In genomic region chr4:153344131-153345010, GRCh38 we compare ENCODE assay signal across 8 cellular contexts. TPM values are rescaled to one million over a fixed set of nuclear protein-coding genes. Genes with fewer than 3 reads are reported as not detected.
A peak's percentile ranks its signal among the peaks of the same experiment; 100 is the strongest.
DNase-seq lines count a peak whose midpoint lies in the region; ATAC-seq, FAIRE-seq and TF ChIP-seq lines count a peak whose summit lies in the region.

MND1 (plus strand) TSS chr4:153344688; CDS start chr4:153344738, 50 bp downstream.

- BruUV-seq in Calu3 (replicated peaks; lab: Mats Ljungman, UMichigan): TSS peak; percentile 42

- H2BK120ac ChIP-seq in H1 (replicated peaks; ENCODE audit: low read depth, low read length) (no peak within 1 kb of the TSS), mesendoderm (ENCODE audit: low read depth, low read length) (no peak within 1 kb of the TSS)

- H2BK5ac ChIP-seq in H1 (ENCODE audit: low read depth, low read length): peak within 1 kb of the TSS; percentile 84; the same call in 1 of the 2 replicates
- peak within 1 kb of the TSS; percentile 85 for H2BK5ac ChIP-seq in mesendoderm (ENCODE audit: low read length)

- H3K23ac ChIP-seq in H1 (ENCODE audit: insufficient read length): no peak within 1 kb of the TSS
- no peak within 1 kb of the TSS for H3K23ac ChIP-seq in mesendoderm (ENCODE audit: low read length)

- H3K56ac ChIP-seq in H1 (replicated peaks; ENCODE audit: insufficient read length, low read depth, low read length) (no peak within 1 kb of the TSS), mesendoderm (ENCODE audit: low read length) (peak within 1 kb of the TSS; percentile 93)

- TF ChIP-seq EP300 in H1 (IDR thresholded peaks at IDR 0.05; ENCODE audit: borderline replicate concordance in 1 of 2, low read depth in 2 of 2, low read length in 2 of 2): peak in 1 of 2 experiments; percentile 48; a peak in 1 of 3 replicates

- H4K91ac ChIP-seq in H1 (replicated peaks; ENCODE audit: insufficient read length, low read length): no peak within 1 kb of the TSS

- H2BK12ac ChIP-seq in H1 (ENCODE audit: low read depth, low read length): peak within 1 kb of the TSS; percentile 56; the same call in 1 of the 2 replicates

- WGBS in H1 (ENCODE audit: extremely low coverage in 1 of 2, insufficient coverage in 1 of 2, insufficient read length in 1 of 2, insufficient replicate concordance in 2 of 2, low coverage in 1 of 2, low lambda C conversion rate in 2 of 2, missing lambda C conversion rate in 1 of 2), 2 experiments: 4% methylated on average over 54 of the region's 86 CpGs; no CpG with 5 or more reads in 1 of the 2 experiments
- no CpG with 5 or more reads among the region's 86 CpGs for WGBS in mesendoderm (ENCODE audit: extremely low coverage, insufficient coverage, low lambda C conversion rate)

- FAIRE-seq in H1 (lab: Jason Lieb, UNC): no peak

- H3K4me2 ChIP-seq in H1 (ENCODE audit: insufficient read depth in 1 of 2, low read depth in 2 of 2, low read length in 2 of 2) (peak within 1 kb of the TSS; percentile 79 to 93), mesendoderm (ENCODE audit: low read length) (peak within 1 kb of the TSS; percentile 80)

- peak; percentile 89 for DNase-seq in Calu3
- DNase-seq in HT1080 (ENCODE audit: low read depth): peak; percentile 84
- DNase-seq in NOMO-1 treated with dmso at 0.1 percent for 144 hours (lab: John Stamatoyannopoulos, UW; ENCODE audit: unreplicated experiment): peak; percentile 77
- peak; percentile 79 to 81 for DNase-seq in activated CD8-positive, alpha-beta memory T cell treated with anti-CD3 and anti-CD28 coated beads for 4 hours (ENCODE audit: low read depth in 2 of 2)
- peak; percentile 72 to 96 for DNase-seq in H1 (ENCODE audit: low read depth in 1 of 2, low spot score in 2 of 2)
- peak; percentile 96 for DNase-seq in mesendoderm
- DNase-seq in stimulated activated CD8-positive, alpha-beta memory T cell treated with anti-CD3 and anti-CD28 coated beads, Interleukin-15, amount 100 ng/mL, for 1 hour (ENCODE audit: low read depth): peak; percentile 83

- peak within 1 kb of the TSS; percentile 75 for H3K4me3 Mint-ChIP-seq in Calu3 (ENCODE audit: low read depth, unreplicated experiment)

- TF ChIP-seq CTCF in Calu3 (IDR thresholded peaks at IDR 0.05; ENCODE audit: unreplicated experiment) (peak; percentile 81), H1 (IDR thresholded peaks at IDR 0.05; ENCODE audit: control extremely low read depth in 1 of 3, insufficient read depth in 1 of 3, low read depth in 1 of 3, low read length in 3 of 3) (peak; percentile 70 to 82 (median 76))

- H2BK15ac ChIP-seq in H1 (ENCODE audit: low read length) (no peak within 1 kb of the TSS), mesendoderm (replicated peaks; ENCODE audit: low read depth) (no peak within 1 kb of the TSS)

- peaks cover 41% of the 10 kb centered on the region for H3K4me1 Mint-ChIP-seq in Calu3 (ENCODE audit: low read depth, unreplicated experiment)

- CTCF ChIA-PET in Calu3 (lab: Charles Lee) (no interaction called here), H1 (lab: Charles Lee; ENCODE audit: partially characterized antibody) (interaction anchor here (0.6 to 1.5 kb wide), 22 partner anchors 8 to 1773 kb away, joined by 3 to 7 read pairs (median 3); no protein-coding TSS in a partner anchor)

- peak within 1 kb of the TSS; percentile 44 for H3K27ac Mint-ChIP-seq in Calu3 (ENCODE audit: unreplicated experiment)

- H3K23me2 ChIP-seq in H1 (ENCODE audit: low read depth, low read length): peaks cover 6% of the 10 kb centered on the region

- no peak within 1 kb of the TSS for H2BK20ac ChIP-seq in H1 (ENCODE audit: low read length)

- H3K18ac ChIP-seq in H1 (ENCODE audit: extremely low read depth, low read length) (peak within 1 kb of the TSS; percentile 93), mesendoderm (ENCODE audit: low read length) (peak within 1 kb of the TSS; percentile 99)

- intact Hi-C loops in Calu3 (cut with micrococcal nuclease; ENCODE audit: unreplicated experiment): loop anchor here (1.0 kb wide), 1 partner anchor 232 kb away; no protein-coding TSS in a partner anchor

- H2AFZ ChIP-seq in H1 (ENCODE audit: low read length): peak within 1 kb of the TSS; percentile 90

- peak; percentile 79 to 83 for TF ChIP-seq RAD21 in H1 (IDR thresholded peaks at IDR 0.05 in 1 of 2, conservative IDR thresholded peaks at IDR 0.05 in 1 of 2; ENCODE audit: low read depth in 2 of 2, low read length in 2 of 2)

- peaks cover 6% of the 10 kb centered on the region; the same call in 1 of the 2 replicates for H3K79me1 ChIP-seq in H1 (ENCODE audit: low read depth, low read length)
- peaks cover 11% of the 10 kb centered on the region for H3K79me1 ChIP-seq in mesendoderm (ENCODE audit: low read length)

- peak within 1 kb of the TSS; percentile 91 for H4K5ac ChIP-seq in H1 (ENCODE audit: insufficient read length, low read depth, low read length)
- H4K5ac ChIP-seq in mesendoderm (ENCODE audit: low read length): no peak within 1 kb of the TSS

- H3K27me3 ChIP-seq in H1 (replicated peaks in 1 of 4; ENCODE audit: control insufficient read depth in 3 of 4, extremely low read depth in 1 of 4, insufficient read depth in 3 of 4, low read length in 3 of 4): no peaks in the 10 kb centered on the region
- H3K27me3 ChIP-seq in mesendoderm (ENCODE audit: insufficient read depth, low read length, poor library complexity): no peaks in the 10 kb centered on the region

- H3K9me3 Mint-ChIP-seq in Calu3 (ENCODE audit: low read depth, unreplicated experiment): no peaks in the 10 kb centered on the region

- POLR2A ChIA-PET in H1 (lab: Charles Lee; ENCODE audit: partially characterized antibody): interaction anchor here (0.7 to 2.4 kb wide), 9 partner anchors 15 to 299 kb away, joined by 3 to 15 read pairs (median 3); partner anchors contain the start of gene TMEM131L

- H4K8ac ChIP-seq in H1 (ENCODE audit: extremely low read depth, insufficient read depth, low read length) (peak within 1 kb of the TSS; percentile 93; the same call in 1 of the 2 replicates), mesendoderm (ENCODE audit: low read depth, low read length) (peak within 1 kb of the TSS; percentile 89)

- H3K4ac ChIP-seq in H1 (replicated peaks; ENCODE audit: insufficient read length, low read depth, low read length): no peak within 1 kb of the TSS
- H3K4ac ChIP-seq in mesendoderm (ENCODE audit: low read depth, low read length): peak within 1 kb of the TSS; percentile 83

- no peaks in the 10 kb centered on the region for H3K27me3 Mint-ChIP-seq in Calu3 (ENCODE audit: unreplicated experiment)

- H3K36me3 Mint-ChIP-seq in Calu3 (ENCODE audit: insufficient read depth, unreplicated experiment): peaks cover 10% of the 10 kb centered on the region

- H3K36me3 ChIP-seq in H1 (ENCODE audit: control insufficient read depth in 2 of 4, insufficient read depth in 4 of 4, low read length in 3 of 4) (peaks cover 0 to 3% (median 0%) of the 10 kb centered on the region in 4 experiments; a peak in 1 of 8 replicates), mesendoderm (ENCODE audit: control insufficient read depth, insufficient read depth, low read length) (no peaks in the 10 kb centered on the region)

- H3K79me2 ChIP-seq in H1 (ENCODE audit: control insufficient read depth in 1 of 2, insufficient read depth in 2 of 2, low read length in 2 of 2): peaks cover 3 to 38% of the 10 kb centered on the region in 2 experiments; a peak in 3 of 4 replicates
- peaks cover 19% of the 10 kb centered on the region for H3K79me2 ChIP-seq in mesendoderm (ENCODE audit: control insufficient read depth, insufficient read depth, low read length)

- H2AK5ac ChIP-seq in H1 (ENCODE audit: low read depth, low read length) (no peak within 1 kb of the TSS), mesendoderm (ENCODE audit: low read length) (no peak within 1 kb of the TSS)

- peak; percentile 73 for ATAC-seq in GM21360 (IDR thresholded peaks at IDR 0.05; ENCODE audit: unreplicated experiment)

- peaks cover 1 to 3% of the 10 kb centered on the region in 2 experiments for H4K20me1 ChIP-seq in H1 (replicated peaks in 1 of 2; ENCODE audit: control insufficient read depth in 1 of 2, insufficient read depth in 2 of 2, low read length in 2 of 2)

- TF ChIP-seq POLR2A in H1 (IDR thresholded peaks at IDR 0.05; ENCODE audit: control extremely low read depth in 1 of 2, low read depth in 2 of 2, low read length in 2 of 2): peak; percentile 92 to 93

- H3K4me3 ChIP-seq in H1 (ENCODE audit: extremely low read depth in 1 of 4, insufficient read depth in 2 of 4, low read depth in 3 of 4, low read length in 4 of 4) (peak within 1 kb of the TSS; percentile 53 to 80 (median 74)), mesendoderm (ENCODE audit: low read length) (peak within 1 kb of the TSS; percentile 66)

- H3K27ac ChIP-seq in H1 (ENCODE audit: low read depth, low read length) (peak within 1 kb of the TSS; percentile 88), mesendoderm (ENCODE audit: low read depth, low read length) (peak within 1 kb of the TSS; percentile 63)

- no peaks in the 10 kb centered on the region for H3K9me3 ChIP-seq in H1 (ENCODE audit: insufficient read depth in 2 of 2, low read depth in 1 of 2, low read length in 1 of 2)

- no peak within 1 kb of the TSS for H3K14ac ChIP-seq in H1 (ENCODE audit: insufficient read length)

- H3K4me1 ChIP-seq in H1 (replicated peaks in 1 of 4; ENCODE audit: control insufficient read depth in 3 of 4, insufficient read depth in 4 of 4, low read length in 3 of 4): peaks cover 0 to 3% (median 2%) of the 10 kb centered on the region in 4 experiments; a peak in 3 of 7 replicates
- peaks cover 14% of the 10 kb centered on the region for H3K4me1 ChIP-seq in mesendoderm (ENCODE audit: control insufficient read depth, low read depth, low read length)

- peak within 1 kb of the TSS; percentile 67 to 88 (median 86) for H3K9ac ChIP-seq in H1 (replicated peaks in 1 of 4; ENCODE audit: extremely low read depth in 1 of 4, low read depth in 3 of 4, low read length in 3 of 4)
- peak within 1 kb of the TSS; percentile 94 for H3K9ac ChIP-seq in mesendoderm (ENCODE audit: low read length)

TF ChIP-seq in H1, 55 proteins besides CTCF, POLR2A, EP300 and RAD21 (continues in another document):
- TF ChIP-seq BCL11A (IDR thresholded peaks at IDR 0.05; ENCODE audit: low read depth in 2 of 2, low read length in 2 of 2): no peak
- TF ChIP-seq BACH1 (IDR thresholded peaks at IDR 0.05; ENCODE audit: low read length): no peak

RNA-seq across cellular contexts. Expression of gene MND1, which starts in this region (rescaled TPM):
- 12.6 and 13.1 TPM in 2 replicates for total RNA-seq in Calu3 (2022)
- total RNA-seq in HT1080 (2014; rRNA removed; shearing (Covaris generic)): 18.8 and 20.0 TPM in 2 replicates
- 23.8 and 26.8 TPM in 2 replicates for polyA plus RNA-seq in HT1080 (2015; cell fraction: cytosol; rRNA removed)
- polyA plus RNA-seq in HT1080 (2015; cell fraction: nucleus; rRNA removed): 8.9 and 12.0 TPM in 2 replicates
- 26.2 and 27.4 TPM in 2 replicates for total RNA-seq in H1 (2021; fragmentation: NEBNext Ultra II Directional; extraction: Animal tissue kit (Norgen Biotek cat#: 25700))
- polyA plus RNA-seq in H1 (2011; rRNA removed): 2.8 and 4.4 TPM in 2 replicates
- polyA plus RNA-seq in H1 (2011; cell fraction: cytosol; rRNA removed): 16.0 TPM
- polyA plus RNA-seq in H1 (2011; cell fraction: nucleus; rRNA removed): 1.6 TPM
- 19.8 to 42.6 TPM (median 21.2 TPM) in 4 replicates for polyA plus RNA-seq in H1 (2012, experiment 1 of 2)
- polyA plus RNA-seq in H1 (2012, experiment 2 of 2): 18.4 TPM
- polyA plus RNA-seq in H1 (2013, experiment 1 of 2): 40.6 TPM
- polyA plus RNA-seq in H1 (2013, experiment 2 of 2): 37.5 TPM
- 1.5 and 2.2 TPM in 2 replicates for polyA minus RNA-seq in H1 (2011; rRNA and poly(A)+ RNA removed)
- 8.4 TPM for polyA minus RNA-seq in H1 (2011; cell fraction: cytosol; rRNA and poly(A)+ RNA removed)
- 5.8 TPM for polyA minus RNA-seq in H1 (2011; cell fraction: nucleus; rRNA and poly(A)+ RNA removed)
- 45.3 TPM for polyA plus RNA-seq in mesendoderm (2013, experiment 1 of 2)
- 45.1 TPM for polyA plus RNA-seq in mesendoderm (2013, experiment 2 of 2)

Comparison
In these comparisons a context has a peak if more than half of its experiments do, and no peak if none do; other contexts are left out.
1. Peak in every context shown above with its lines: DNase-seq, ATAC-seq, H3K4me3 ChIP-seq and H3K27ac ChIP-seq.